13 cellular contexts compared by ENCODE assay signal in genomic region chr9:89461302-89461701, GRCh38. TPM values are rescaled to one million over a fixed set of nuclear protein-coding genes. Genes with fewer than 3 reads are reported as not detected.
A peak's percentile ranks its signal among the peaks of the same experiment; 100 is the strongest.
DNase-seq lines count a peak whose midpoint lies in the region; FAIRE-seq and TF ChIP-seq lines count a peak whose summit lies in the region.
"Had no signal": no experiment of that assay in that cellular context is flagged by ENCODE, and none has a peak within 500 bp of the region (broad histone marks: within the 10 kb centered on the region; RNA-seq: fewer than 3 reads in every experiment).

No MANE protein-coding gene starts in this region.

- H3K4me3 ChIP-seq in neural progenitor cell, result no peak overlapping the region
- H3K4me3 ChIP-seq: heart left ventricle, thyroid gland had no signal

- H3K27me3 Mint-ChIP-seq in neural progenitor cell (ENCODE audit: insufficient read depth, low read depth), result no peaks in the 10 kb centered on the region

- no peaks in the 10 kb centered on the region for H3K27me3 ChIP-seq in neural progenitor cell
- H3K27me3 ChIP-seq: heart left ventricle, thyroid gland had no signal

- FAIRE-seq in HTR-8/SVneo (lab: Jason Lieb, UNC), result no peak
- FAIRE-seq: G401.6 had no signal

- peaks cover 76% of the 10 kb centered on the region for H4K20me1 ChIP-seq in neural progenitor cell (ENCODE audit: low read depth)

- no peaks in the 10 kb centered on the region for H3K9me3 Mint-ChIP-seq in neural progenitor cell

- no peaks in the 10 kb centered on the region for H3K9me3 ChIP-seq in neural progenitor cell (ENCODE audit: low read depth)
- H3K9me3 ChIP-seq: heart left ventricle, thyroid gland had no signal

- TF ChIP-seq CTCF in neural progenitor cell (IDR thresholded peaks at IDR 0.05), result no peak

- no peak overlapping the region for H2AFZ ChIP-seq in neural progenitor cell (replicated peaks)
- H2AFZ ChIP-seq: parathyroid adenoma had no signal

- H3K79me2 ChIP-seq in neural progenitor cell (ENCODE audit: low read depth), result peaks cover 69% of the 10 kb centered on the region
- H3K79me2 ChIP-seq: parathyroid adenoma had no signal

- H3K27ac Mint-ChIP-seq in neural progenitor cell, result no peak overlapping the region

- peaks cover 29% of the 10 kb centered on the region for H3K4me1 ChIP-seq in neural progenitor cell
- H3K4me1 ChIP-seq: parathyroid adenoma had no signal

- H3K36me3 Mint-ChIP-seq in neural progenitor cell, result no peaks in the 10 kb centered on the region

- no peak overlapping the region for H3K4me2 ChIP-seq in neural progenitor cell

- no peak overlapping the region for H3K27ac ChIP-seq in neural progenitor cell
- H3K27ac ChIP-seq: heart left ventricle, parathyroid adenoma, thyroid gland had no signal

- peaks cover 21% of the 10 kb centered on the region for H3F3A ChIP-seq in neural progenitor cell (ENCODE audit: low read depth)

- H3K4me3 Mint-ChIP-seq in neural progenitor cell, result no peak overlapping the region

- H3K4me1 Mint-ChIP-seq in neural progenitor cell, result peaks cover 55% of the 10 kb centered on the region

- H3K9ac ChIP-seq in neural progenitor cell, result no peak overlapping the region
- H3K9ac ChIP-seq: parathyroid adenoma had no signal

- H3K36me3 ChIP-seq in neural progenitor cell, result no peaks in the 10 kb centered on the region
- H3K36me3 ChIP-seq: thyroid gland had no signal

- peak; percentile 79 for DNase-seq in AG08396 (ENCODE audit: low spot score)
- DNase-seq in HTR-8/SVneo (ENCODE audit: insufficient read length, low spot score), result peak; percentile 32
- peak; percentile 49 for DNase-seq in activated naive CD4-positive, alpha-beta T cell treated with anti-CD3 and anti-CD28 coated beads, Interleukin-2, amount 50 U/mL, for 16 hours
- peak; percentile 66 for DNase-seq in iris pigment epithelial cell (ENCODE audit: low read depth)
- no peak for DNase-seq in neural progenitor cell (ENCODE audit: low spot score)
- DNase-seq in GM03348 (ENCODE audit: low spot score), result no peak
- DNase-seq in NCI-H446 treated with DMSO at 0.1 percent for 48 hours (lab: John Stamatoyannopoulos, UW), result no peak
- no peak for DNase-seq in amniotic stem cell (lab: John Stamatoyannopoulos, UW)
- DNase-seq: heart left ventricle, NCI-H69, thyroid gland had no signal

RNA-seq across cellular contexts. Expression of gene SEMA4D, which starts 36.6 kb away (rescaled TPM):
- 19.1 and 24.9 TPM in 2 replicates for total RNA-seq in neural progenitor cell (ENCODE audit: low replicate concordance)

Comparison
In these comparisons a context has a peak if more than half of its experiments do, and no peak if none do; other contexts are left out.
1. DNase-seq: peak in AG08396 (single experiment), HTR-8/SVneo (single experiment), activated naive CD4-positive, alpha-beta T cell treated with anti-CD3 and anti-CD28 coated beads, Interleukin-2, amount 50 U/mL, for 16 hours (single experiment) and iris pigment epithelial cell (single experiment); none in neural progenitor cell (single experiment), GM03348 (single experiment), NCI-H446 treated with DMSO at 0.1 percent for 48 hours (single experiment) and amniotic stem cell (single experiment).